ENCODE assay signal across 15 cellular contexts in genomic region chr10:59677253-59677831, GRCh38. TPM values are rescaled to one million over a fixed set of nuclear protein-coding genes. Genes with fewer than 3 reads are reported as not detected.
DNase-seq lines count a peak whose midpoint lies in the region; ATAC-seq and TF ChIP-seq lines count a peak whose summit lies in the region.
"Had no signal": no experiment of that assay in that cellular context is flagged by ENCODE, and none has a peak within 500 bp of the region (broad histone marks: within the 10 kb centered on the region; RNA-seq: fewer than 3 reads in every experiment).

No MANE protein-coding gene starts in this region.

- POLR2A ChIA-PET in activated B cell treated with CpG ODN at 0.5 μM for 24 hours (lab: Charles Lee) = no interaction called here

- no peak overlapping the region for H3K4me3 ChIP-seq in aorta (ENCODE audit: low read length in 2 of 2)
- H3K4me3 ChIP-seq: BLaER1 treated with 17β-estradiol and CSF1 and Interleukin-3, amounts not matched to agents 10 nM and 100 nM; GM23248 had no signal

- H3K9me3 ChIP-seq in aorta (ENCODE audit: control insufficient read depth, low read length) = no peaks in the 10 kb centered on the region

- H3K27ac Mint-ChIP-seq in activated B cell treated with CpG ODN at 0.5 μM for 24 hours = peak overlapping the region; percentile 15
- H3K27ac Mint-ChIP-seq in stimulated activated effector memory CD8-positive, alpha-beta T cell treated with anti-CD3 and anti-CD28 coated beads, Interleukin-12 subunit alpha, Interleukin-12 subunit beta, amount 100 ng/mL, for 72 hours = no peak overlapping the region
- H3K27ac Mint-ChIP-seq: CD4-positive, CD25-positive, alpha-beta regulatory T cell had no signal

- no peaks in the 10 kb centered on the region for H3K27me3 Mint-ChIP-seq in activated B cell treated with CpG ODN at 0.5 μM for 24 hours
- H3K27me3 Mint-ChIP-seq: CD4-positive, CD25-positive, alpha-beta regulatory T cell had no signal

- WGBS in aorta, 2 donors = 81 to 91% methylated on average over 5 of the region's 5 CpGs

- no peaks in the 10 kb centered on the region for H3K36me3 ChIP-seq in aorta (ENCODE audit: control insufficient read depth in 1 of 2, insufficient read depth in 2 of 2, low read length in 1 of 2)
- H3K36me3 ChIP-seq: BLaER1 treated with 17β-estradiol and CSF1 and Interleukin-3, amounts not matched to agents 10 nM and 100 nM had no signal

- ATAC-seq in HG02623 (IDR thresholded peaks at IDR 0.05; ENCODE audit: unreplicated experiment) (peak; percentile 44), activated B cell treated with CpG ODN at 0.5 μM for 24 hours (ENCODE audit: low read depth) (no peak), HG02642 (IDR thresholded peaks at IDR 0.05; ENCODE audit: poor library complexity, unreplicated experiment) (no peak), aorta (ENCODE audit: low FRiP score) (no peak)
- ATAC-seq in stimulated activated effector memory CD8-positive, alpha-beta T cell treated with anti-CD3 and anti-CD28 coated beads, Interleukin-12 subunit alpha, Interleukin-12 subunit beta, amount 100 ng/mL, for 72 hours = no peak
- ATAC-seq: HCT116 had no signal

- no peak for TF ChIP-seq CTCF in activated B cell treated with CpG ODN at 0.5 μM for 24 hours (IDR thresholded peaks at IDR 0.05)

- intact Hi-C loops in activated B cell treated with CpG ODN at 0.5 μM for 24 hours (cut with micrococcal nuclease) = no loop called here
- intact Hi-C loops in aorta (cut with DNase I) = no loop called here

- H3K4me1 Mint-ChIP-seq in activated B cell treated with CpG ODN at 0.5 μM for 24 hours = peaks cover 22% of the 10 kb centered on the region
- H3K4me1 Mint-ChIP-seq in stimulated activated effector memory CD8-positive, alpha-beta T cell treated with anti-CD3 and anti-CD28 coated beads, Interleukin-12 subunit alpha, Interleukin-12 subunit beta, amount 100 ng/mL, for 72 hours = no peaks in the 10 kb centered on the region
- H3K4me1 Mint-ChIP-seq: CD4-positive, CD25-positive, alpha-beta regulatory T cell had no signal

- no peak overlapping the region for H3K27ac ChIP-seq in aorta (ENCODE audit: low read depth in 1 of 2, low read length in 2 of 2)
- H3K27ac ChIP-seq: BLaER1 treated with 17β-estradiol and CSF1 and Interleukin-3, amounts not matched to agents 10 nM and 100 nM; GM23248 had no signal

- H3K9me3 Mint-ChIP-seq in activated B cell treated with CpG ODN at 0.5 μM for 24 hours = no peaks in the 10 kb centered on the region
- H3K9me3 Mint-ChIP-seq in stimulated activated effector memory CD8-positive, alpha-beta T cell treated with anti-CD3 and anti-CD28 coated beads, Interleukin-12 subunit alpha, Interleukin-12 subunit beta, amount 100 ng/mL, for 72 hours = no peaks in the 10 kb centered on the region

- no peak overlapping the region for H3K4me3 Mint-ChIP-seq in activated B cell treated with CpG ODN at 0.5 μM for 24 hours
- H3K4me3 Mint-ChIP-seq in stimulated activated effector memory CD8-positive, alpha-beta T cell treated with anti-CD3 and anti-CD28 coated beads, Interleukin-12 subunit alpha, Interleukin-12 subunit beta, amount 100 ng/mL, for 72 hours = no peak overlapping the region
- H3K4me3 Mint-ChIP-seq: CD4-positive, CD25-positive, alpha-beta regulatory T cell had no signal

- no peaks in the 10 kb centered on the region for H3K36me3 Mint-ChIP-seq in activated B cell treated with CpG ODN at 0.5 μM for 24 hours (ENCODE audit: low read depth)
- H3K36me3 Mint-ChIP-seq in stimulated activated effector memory CD8-positive, alpha-beta T cell treated with anti-CD3 and anti-CD28 coated beads, Interleukin-12 subunit alpha, Interleukin-12 subunit beta, amount 100 ng/mL, for 72 hours = no peaks in the 10 kb centered on the region
- H3K36me3 Mint-ChIP-seq: CD4-positive, CD25-positive, alpha-beta regulatory T cell had no signal

- CTCF ChIA-PET in activated B cell treated with CpG ODN at 0.5 μM for 24 hours (lab: Charles Lee) = no interaction called here

- H3K4me1 ChIP-seq in aorta (ENCODE audit: control insufficient read depth in 1 of 2, insufficient read depth in 2 of 2, low read length in 2 of 2) = peaks cover 0 to 2% of the 10 kb centered on the region in 2 donors

- DNase-seq in SIG-M5 treated with dmso at 0.1 percent for 504 hours (lab: John Stamatoyannopoulos, UW; ENCODE audit: unreplicated experiment) (peak; percentile 1), SIG-M5 (lab: John Stamatoyannopoulos, UW) (no peak), activated B cell treated with CpG ODN at 0.5 μM for 24 hours (no peak), aorta (no peak)
- DNase-seq in stimulated activated effector memory CD8-positive, alpha-beta T cell treated with anti-CD3 and anti-CD28 coated beads, Interleukin-12 subunit alpha, Interleukin-12 subunit beta, amount 100 ng/mL, for 72 hours (ENCODE audit: low spot score in 2 of 2) = no peak
- DNase-seq: 8988T; AML-193; CD4-positive, CD25-positive, alpha-beta regulatory T cell; DMS53; GF-D8; GM23248 had no signal

- H3K27me3 ChIP-seq in aorta (ENCODE audit: control insufficient read depth in 1 of 2, insufficient read depth in 2 of 2, low read length in 1 of 2) = no peaks in the 10 kb centered on the region
- H3K27me3 ChIP-seq: BLaER1 treated with 17β-estradiol and CSF1 and Interleukin-3, amounts not matched to agents 10 nM and 100 nM had no signal

RNA-seq across cellular contexts. Expression of gene SLC16A9, which starts 32.3 kb away (rescaled TPM):
- total RNA-seq in activated B cell treated with CpG ODN at 0.5 μM for 24 hours (0.81 and 1.2 TPM in 2 replicates), aorta (1 to 10 TPM; 1.3 to 3.3 TPM)
- polyA plus RNA-seq in aorta = 1 to 10 TPM in 1 of 2 donors, under 1 TPM in 1; 0.25 to 3.5 TPM
- total RNA-seq: GM23248 had no signal
- polyA plus RNA-seq: GM23248 had no signal
